Comparison of ENCODE assay signal across 8 cellular contexts in genomic region chr2:160324161-160324768, GRCh38.
A peak's percentile ranks its signal among the peaks of the same experiment; 100 is the strongest.
DNase-seq lines count a peak whose midpoint lies in the region; ATAC-seq and TF ChIP-seq lines count a peak whose summit lies in the region.

No MANE protein-coding gene starts in this region.

- no peak overlapping the region for H2BK5ac ChIP-seq in trophoblast cell (ENCODE audit: low read depth, low read length, poor library complexity)

- H3K4ac ChIP-seq in trophoblast cell (ENCODE audit: low read depth, low read length) = peak overlapping the region; percentile 99

- TF ChIP-seq CTCF in CD8-positive, alpha-beta T cell (IDR thresholded peaks at IDR 0.05) = peak; percentile 54
- TF ChIP-seq CTCF in fibroblast of pulmonary artery (IDR thresholded peaks at IDR 0.05; ENCODE audit: low read length, missing control alignments) = peak; percentile 78

- H3K27me3 Mint-ChIP-seq in CD8-positive, alpha-beta T cell (ENCODE audit: low read depth) = no peaks in the 10 kb centered on the region

- no peaks in the 10 kb centered on the region for H3K9me3 ChIP-seq in CD8-positive, alpha-beta T cell (ENCODE audit: low read length)
- no peaks in the 10 kb centered on the region for H3K9me3 ChIP-seq in trophoblast cell (ENCODE audit: insufficient read depth, low read depth, low read length)

- no peak overlapping the region for H3K4me3 ChIP-seq in CD8-positive, alpha-beta T cell (ENCODE audit: low read depth, low read length)
- H3K4me3 ChIP-seq in fibroblast of pulmonary artery (replicated peaks; ENCODE audit: low read depth, low read length) (no peak overlapping the region), trophoblast cell (ENCODE audit: low read depth, low read length) (no peak overlapping the region)

- no peaks in the 10 kb centered on the region for H3K27me3 ChIP-seq in CD8-positive, alpha-beta T cell (ENCODE audit: insufficient read depth, low read length)
- no peaks in the 10 kb centered on the region for H3K27me3 ChIP-seq in trophoblast cell (ENCODE audit: insufficient read depth, low read length)

- peaks cover 12% of the 10 kb centered on the region for H3K79me2 ChIP-seq in trophoblast cell (ENCODE audit: control insufficient read depth, insufficient read depth, low read length, poor library complexity)

- H3K36me3 ChIP-seq in CD8-positive, alpha-beta T cell (ENCODE audit: insufficient read depth, low read length) = no peaks in the 10 kb centered on the region
- H3K36me3 ChIP-seq in trophoblast cell (ENCODE audit: control insufficient read depth in 1 of 2, insufficient read depth in 2 of 2, low read length in 2 of 2) = peaks cover 0 to 2% of the 10 kb centered on the region in 2 experiments

- no peak overlapping the region for H3K4me3 Mint-ChIP-seq in CD8-positive, alpha-beta T cell

- no peak overlapping the region for H4K8ac ChIP-seq in trophoblast cell (ENCODE audit: low read depth, low read length)

- H2BK12ac ChIP-seq in trophoblast cell (ENCODE audit: low read length) = no peak overlapping the region

- WGBS in trophoblast cell (ENCODE audit: extremely low coverage, insufficient coverage, insufficient read length) = no CpG with 5 or more reads among the region's 11 CpGs

- peaks cover 2% of the 10 kb centered on the region for H3K79me1 ChIP-seq in trophoblast cell (ENCODE audit: low read length)

- peaks cover 86% of the 10 kb centered on the region for H3K4me1 Mint-ChIP-seq in CD8-positive, alpha-beta T cell (ENCODE audit: low read depth)

- no peak overlapping the region for H3K14ac ChIP-seq in trophoblast cell (ENCODE audit: low read length)

- CTCF ChIA-PET in CD8-positive, alpha-beta T cell (lab: Charles Lee) = interaction anchor here (0.7 to 5.9 kb wide), 24 partner anchors 9 to 670 kb away, joined by 3 to 32 read pairs (median 4); no protein-coding TSS in a partner anchor

- DNase-seq in CD8-positive, alpha-beta T cell = peak; percentile 14 to 57 (median 39)
- peak; percentile 6 for DNase-seq in NCI-H526 treated with DMSO at 0.1 percent for 48 hours (lab: John Stamatoyannopoulos, UW)
- peak; percentile 21 for DNase-seq in activated T-cell treated with anti-CD3 and anti-CD28 coated beads for 4 hours
- peak; percentile 77 for DNase-seq in fibroblast of pulmonary artery (ENCODE audit: low read depth)
- DNase-seq in trophoblast cell = peak; percentile 41 to 76
- DNase-seq in NCI-H226 = no peak

- no peak overlapping the region for H3K23ac ChIP-seq in trophoblast cell (ENCODE audit: low read length)

- intact Hi-C loops in CD8-positive, alpha-beta T cell (cut with DNase I, micrococcal nuclease) = loop anchor here (1.0 to 5.0 kb wide), 5 partner anchors 595 to 671 kb away; no protein-coding TSS in a partner anchor

- peaks cover 53% of the 10 kb centered on the region for H3K4me1 ChIP-seq in CD8-positive, alpha-beta T cell (ENCODE audit: insufficient read depth, low read length)
- H3K4me1 ChIP-seq in trophoblast cell (ENCODE audit: control insufficient read depth in 1 of 2, insufficient read depth in 2 of 2, low read length in 2 of 2) = peaks cover 5 to 6% of the 10 kb centered on the region in 2 experiments

- H3K4me2 ChIP-seq in trophoblast cell (ENCODE audit: low read length) = no peak overlapping the region

- no peak overlapping the region for H2BK120ac ChIP-seq in trophoblast cell (ENCODE audit: insufficient read depth, low read length, poor library complexity)

- no peak overlapping the region for H4K91ac ChIP-seq in trophoblast cell (ENCODE audit: low read depth, low read length)

- no peaks in the 10 kb centered on the region for H3K9me3 Mint-ChIP-seq in CD8-positive, alpha-beta T cell

- no peak overlapping the region for H2AFZ ChIP-seq in trophoblast cell (ENCODE audit: insufficient read depth, low read length, poor library complexity)

- peaks cover 3% of the 10 kb centered on the region for H3K36me3 Mint-ChIP-seq in CD8-positive, alpha-beta T cell

- no peak for ATAC-seq in CD8-positive, alpha-beta T cell
- ATAC-seq in GM21515 (IDR thresholded peaks at IDR 0.05; ENCODE audit: unreplicated experiment) = peak; percentile 56
- no peak for ATAC-seq in GM19397 (IDR thresholded peaks at IDR 0.05; ENCODE audit: unreplicated experiment)

- POLR2A ChIA-PET in CD8-positive, alpha-beta T cell (lab: Charles Lee) = interaction anchor here (0.6 to 1.2 kb wide), 7 partner anchors 9 to 638 kb away, joined by 3 to 7 read pairs (median 3); no protein-coding TSS in a partner anchor

- no peak overlapping the region for H3K9ac ChIP-seq in trophoblast cell (ENCODE audit: low read length)

- no peak overlapping the region for H3K27ac ChIP-seq in CD8-positive, alpha-beta T cell (ENCODE audit: low read depth, low read length)
- no peak overlapping the region for H3K27ac ChIP-seq in trophoblast cell (ENCODE audit: low read depth, low read length)

- no peak overlapping the region for H4K12ac ChIP-seq in trophoblast cell (ENCODE audit: low read depth, low read length)

- no peak overlapping the region for H3K18ac ChIP-seq in trophoblast cell (ENCODE audit: low read length)

- H3K27ac Mint-ChIP-seq in CD8-positive, alpha-beta T cell = no peak overlapping the region

- H2AK5ac ChIP-seq in trophoblast cell (ENCODE audit: low read length) = no peak overlapping the region
